3 cellular contexts compared by ENCODE assay signal in genomic region chr4:113730467-113731216, GRCh38.
TF ChIP-seq lines count a peak whose summit lies in the region.

No MANE protein-coding gene starts in this region.

TF ChIP-seq in HepG2, 621 proteins besides CTCF, POLR2A, EP300 and RAD21:
- TF ChIP-seq NPAS2 (CRISPR knock-in tag; IDR thresholded peaks at IDR 0.05; ENCODE audit: borderline replicate concordance) (no peak), ZSCAN21 (CRISPR knock-in tag; IDR thresholded peaks at IDR 0.05; ENCODE audit: borderline replicate concordance) (no peak)

TF ChIP-seq in GM12878, 131 proteins besides CTCF, POLR2A, EP300 and RAD21:
- TF ChIP-seq MLLT1 (IDR thresholded peaks at IDR 0.05) (no peak), WRNIP1 (IDR thresholded peaks at IDR 0.05; ENCODE audit: borderline replicate concordance, low read depth, low read length) (no peak), HDGF (IDR thresholded peaks at IDR 0.05) (no peak), TAF1 (IDR thresholded peaks at IDR 0.05; ENCODE audit: borderline replicate concordance, low read depth, low read length) (no peak), TCF12 (IDR thresholded peaks at IDR 0.05; ENCODE audit: low read depth, low read length) (no peak), SREBF2 (IDR thresholded peaks at IDR 0.05; ENCODE audit: low read length) (no peak), BACH1 (IDR thresholded peaks at IDR 0.05; ENCODE audit: borderline replicate concordance) (no peak), ZNF274 (IDR thresholded peaks at IDR 0.05; ENCODE audit: insufficient read depth, insufficient read length) (no peak), SIX5 (IDR thresholded peaks at IDR 0.05; ENCODE audit: low read depth, low read length, severe bottlenecking) (no peak), LARP7 (IDR thresholded peaks at IDR 0.05) (no peak), RCOR1 (conservative IDR thresholded peaks at IDR 0.05; ENCODE audit: low read depth, low read length) (no peak), HDAC2 (IDR thresholded peaks at IDR 0.05) (no peak), SMAD1 (IDR thresholded peaks at IDR 0.05; ENCODE audit: low read depth, partially characterized antibody) (no peak), ATF2 (IDR thresholded peaks at IDR 0.05; ENCODE audit: low read length) (no peak), NR2C2 (IDR thresholded peaks at IDR 0.05; ENCODE audit: borderline replicate concordance, control insufficient read depth, insufficient read length, low read depth) (no peak), SMAD5 (IDR thresholded peaks at IDR 0.05; ENCODE audit: low read depth) (no peak), CREM (IDR thresholded peaks at IDR 0.05; ENCODE audit: low read depth) (no peak)

TF ChIP-seq in GM12891, 5 proteins besides CTCF, POLR2A, EP300 and RAD21:
- no peak for TF ChIP-seq SPI1 (IDR thresholded peaks at IDR 0.05; ENCODE audit: low read depth, low read length)
- no peak for TF ChIP-seq TAF1 (IDR thresholded peaks at IDR 0.05; ENCODE audit: low read depth, low read length)
- no peak for TF ChIP-seq POLR2AphosphoS5 (IDR thresholded peaks at IDR 0.05; ENCODE audit: low read depth, low read length)
